In the genomic region with DNA sequence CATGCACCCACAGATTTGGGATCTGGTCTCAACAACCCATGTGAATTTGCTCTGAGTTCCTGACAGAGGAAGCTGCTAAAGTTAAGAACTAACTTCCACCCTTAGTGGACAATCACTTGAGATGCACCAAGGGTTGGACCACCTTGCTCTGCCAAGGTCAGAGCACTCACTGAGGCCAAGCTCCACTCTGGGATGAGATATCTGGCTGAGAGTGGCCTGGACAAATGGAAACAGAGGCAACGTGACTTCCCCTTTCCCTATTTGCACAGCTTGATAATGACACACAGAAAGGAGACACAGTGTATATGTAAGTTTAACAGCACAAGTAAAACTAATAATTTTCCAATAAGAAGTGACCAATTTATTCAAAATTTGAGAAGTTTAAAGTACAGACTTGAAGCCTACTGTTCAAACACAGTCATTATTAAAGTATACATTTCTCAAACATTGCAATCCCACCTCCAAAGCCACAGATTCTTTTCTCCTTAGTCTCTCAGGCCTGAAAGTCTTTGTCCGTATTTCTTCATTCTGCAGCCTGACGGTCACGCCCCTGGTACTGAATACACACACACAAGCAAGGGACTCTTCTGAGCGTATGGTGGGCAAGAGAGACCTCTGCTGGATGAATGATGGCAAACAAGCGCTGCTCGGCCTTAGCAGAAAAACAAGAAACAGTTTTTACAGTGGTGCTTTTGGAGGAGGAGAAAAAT, we compare ENCODE assay signal across 8 cellular contexts. TPM values are rescaled to one million over a fixed set of nuclear protein-coding genes. Genes with fewer than 3 reads are reported as not detected.
A peak's percentile ranks its signal among the peaks of the same experiment; 100 is the strongest.
DNase-seq lines count a peak whose midpoint lies in the region; ATAC-seq and TF ChIP-seq lines count a peak whose summit lies in the region.

No MANE protein-coding gene starts in this region.

- ATAC-seq in HG02623 (IDR thresholded peaks at IDR 0.05; ENCODE audit: unreplicated experiment): peak; percentile 94
- ATAC-seq in GM18520 (IDR thresholded peaks at IDR 0.05; ENCODE audit: unreplicated experiment): no peak

- H3K9me3 ChIP-seq in SK-N-SH (no peaks in the 10 kb centered on the region), prostate gland (no peaks in the 10 kb centered on the region)

- peak; percentile 79 for TF ChIP-seq CTCF in GM12865 (IDR thresholded peaks at IDR 0.05; ENCODE audit: insufficient read depth, low read depth, low read length, missing control alignments)
- peak; percentile 96 for TF ChIP-seq CTCF in SK-N-SH (IDR thresholded peaks at IDR 0.05)
- TF ChIP-seq CTCF in prostate gland (IDR thresholded peaks at IDR 0.05): peak; percentile 63 to 91 (median 84)

- POLR2A ChIA-PET in SK-N-SH (lab: Yijun Ruan, JAX): no interaction called here

- intact Hi-C loops in head of caudate nucleus (cut with DNase I): loop anchor here (2.0 to 10.0 kb wide), 2 partner anchors 228 to 624 kb away; no protein-coding TSS in a partner anchor
- intact Hi-C loops in prostate gland (cut with DNase I): loop anchor here (2.0 to 10.0 kb wide), 4 partner anchors 228 to 898 kb away; a partner anchor contains a TSS

- TF ChIP-seq EP300 in SK-N-SH (IDR thresholded peaks at IDR 0.05; ENCODE audit: borderline replicate concordance in 1 of 2, low read depth in 1 of 2, low read length in 1 of 2): peak in 1 of 2 experiments; percentile 32; a peak in 1 of 4 replicates

- no peak overlapping the region for H3K4me3 ChIP-seq in GM12865 (ENCODE audit: low read depth, low read length)
- no peak overlapping the region; a peak in 1 of 4 replicates for H3K4me3 ChIP-seq in SK-N-SH (ENCODE audit: low read depth in 2 of 2, low read length in 1 of 2)
- no peak overlapping the region for H3K4me3 ChIP-seq in prostate gland

- peak overlapping the region; percentile 81 for H2AFZ ChIP-seq in SK-N-SH (ENCODE audit: low read depth)

- H3K36me3 ChIP-seq in SK-N-SH (replicated peaks in 1 of 2; ENCODE audit: control insufficient read depth in 1 of 2, insufficient read depth in 2 of 2, low read length in 1 of 2) (no peaks in the 10 kb centered on the region), prostate gland (no peaks in the 10 kb centered on the region)

- no peaks in the 10 kb centered on the region for H3K9me2 ChIP-seq in SK-N-SH

- H3K9ac ChIP-seq in SK-N-SH: peak overlapping the region; percentile 50

- peak; percentile 99 for TF ChIP-seq RAD21 in SK-N-SH (IDR thresholded peaks at IDR 0.05; ENCODE audit: low read length)

- 10% methylated on average over 7 of the region's 7 CpGs for WGBS in SK-N-SH (ENCODE audit: low lambda C conversion rate)
- 7% methylated on average over 7 of the region's 7 CpGs for WGBS in prostate gland

- CTCF ChIA-PET in SK-N-SH (lab: Yijun Ruan, JAX): interaction anchor here (0.6 to 9.5 kb wide), 37 partner anchors 10 to 902 kb away, joined by 3 to 119 read pairs (median 4); no protein-coding TSS in a partner anchor

- H3K79me2 ChIP-seq in SK-N-SH (ENCODE audit: insufficient read depth): no peaks in the 10 kb centered on the region

- H3K27me3 ChIP-seq in SK-N-SH (ENCODE audit: insufficient read depth): no peaks in the 10 kb centered on the region
- no peaks in the 10 kb centered on the region for H3K27me3 ChIP-seq in prostate gland (replicated peaks; ENCODE audit: insufficient read depth)

- TF ChIP-seq POLR2A in prostate gland (IDR thresholded peaks at IDR 0.05): no peak

- H3K4me2 ChIP-seq in SK-N-SH: peak overlapping the region; percentile 47

- DNase-seq in GM12865 (ENCODE audit: low read depth) (peak; percentile 86), NCI-H1105 treated with DMSO at 0.1 percent for 48 hours (lab: John Stamatoyannopoulos, UW) (peak; percentile 92), SK-N-SH (peak; percentile 67), head of caudate nucleus (peak; percentile 20 to 87 (median 74)), prostate gland (ENCODE audit: low spot score) (peak; percentile 87)
- peak; percentile 59 for DNase-seq in activated naive CD4-positive, alpha-beta T cell treated with anti-CD3 and anti-CD28 coated beads, Interleukin-2, amount 50 U/mL, for 16 hours

- no peaks in the 10 kb centered on the region for H4K20me1 ChIP-seq in SK-N-SH (ENCODE audit: insufficient read depth)

- peaks cover 3 to 19% of the 10 kb centered on the region in 2 experiments for H3K4me1 ChIP-seq in SK-N-SH (ENCODE audit: control insufficient read depth in 1 of 2, insufficient read depth in 2 of 2, low read depth in 1 of 2, low read length in 1 of 2)
- H3K4me1 ChIP-seq in prostate gland (replicated peaks): no peaks in the 10 kb centered on the region

- H3K27ac ChIP-seq in SK-N-SH (ENCODE audit: low read depth in 2 of 2, low read length in 1 of 2) (peak overlapping the region; percentile 68 to 83), prostate gland (peak overlapping the region in 1 of 2 donors; percentile 6)

- H3F3A ChIP-seq in SK-N-SH (replicated peaks; ENCODE audit: insufficient read depth): peaks cover 34% of the 10 kb centered on the region

TF ChIP-seq in SK-N-SH, 30 proteins besides CTCF, POLR2A, EP300 and RAD21 (continues in another document):
- TF ChIP-seq, protein P1, sequence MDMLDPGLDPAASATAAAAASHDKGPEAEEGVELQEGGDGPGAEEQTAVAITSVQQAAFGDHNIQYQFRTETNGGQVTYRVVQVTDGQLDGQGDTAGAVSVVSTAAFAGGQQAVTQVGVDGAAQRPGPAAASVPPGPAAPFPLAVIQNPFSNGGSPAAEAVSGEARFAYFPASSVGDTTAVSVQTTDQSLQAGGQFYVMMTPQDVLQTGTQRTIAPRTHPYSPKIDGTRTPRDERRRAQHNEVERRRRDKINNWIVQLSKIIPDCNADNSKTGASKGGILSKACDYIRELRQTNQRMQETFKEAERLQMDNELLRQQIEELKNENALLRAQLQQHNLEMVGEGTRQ (IDR thresholded peaks at IDR 0.05; ENCODE audit: borderline replicate concordance, low read depth, low read length): no peak
- no peak; the same call in 1 of the 2 replicates for TF ChIP-seq POLR2AphosphoS5 (IDR thresholded peaks at IDR 0.05; ENCODE audit: low read depth, low read length)
- no peak for TF ChIP-seq NRF1 (IDR thresholded peaks at IDR 0.05; ENCODE audit: low read depth, low read length)
- TF ChIP-seq, protein P2, sequence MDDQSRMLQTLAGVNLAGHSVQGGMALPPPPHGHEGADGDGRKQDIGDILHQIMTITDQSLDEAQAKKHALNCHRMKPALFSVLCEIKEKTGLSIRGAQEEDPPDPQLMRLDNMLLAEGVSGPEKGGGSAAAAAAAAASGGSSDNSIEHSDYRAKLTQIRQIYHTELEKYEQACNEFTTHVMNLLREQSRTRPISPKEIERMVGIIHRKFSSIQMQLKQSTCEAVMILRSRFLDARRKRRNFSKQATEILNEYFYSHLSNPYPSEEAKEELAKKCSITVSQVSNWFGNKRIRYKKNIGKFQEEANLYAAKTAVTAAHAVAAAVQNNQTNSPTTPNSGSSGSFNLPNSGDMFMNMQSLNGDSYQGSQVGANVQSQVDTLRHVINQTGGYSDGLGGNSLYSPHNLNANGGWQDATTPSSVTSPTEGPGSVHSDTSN (IDR thresholded peaks at IDR 0.05): peak; percentile 21; the same call in 1 of the 2 replicates
- TF ChIP-seq RXRA (IDR thresholded peaks at IDR 0.05; ENCODE audit: borderline replicate concordance, low read depth): no peak
- no peak for TF ChIP-seq RFX5 (IDR thresholded peaks at IDR 0.05; ENCODE audit: low read length)
- TF ChIP-seq, protein P3, sequence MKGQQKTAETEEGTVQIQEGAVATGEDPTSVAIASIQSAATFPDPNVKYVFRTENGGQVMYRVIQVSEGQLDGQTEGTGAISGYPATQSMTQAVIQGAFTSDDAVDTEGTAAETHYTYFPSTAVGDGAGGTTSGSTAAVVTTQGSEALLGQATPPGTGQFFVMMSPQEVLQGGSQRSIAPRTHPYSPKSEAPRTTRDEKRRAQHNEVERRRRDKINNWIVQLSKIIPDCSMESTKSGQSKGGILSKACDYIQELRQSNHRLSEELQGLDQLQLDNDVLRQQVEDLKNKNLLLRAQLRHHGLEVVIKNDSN (IDR thresholded peaks at IDR 0.05; ENCODE audit: borderline replicate concordance, low read depth): no peak
- peak; percentile 48; the same call in 1 of the 2 replicates for TF ChIP-seq JUND (IDR thresholded peaks at IDR 0.05)
- peak; percentile 50 for TF ChIP-seq TCF12 (IDR thresholded peaks at IDR 0.05)
- no peak for TF ChIP-seq YY1 (IDR thresholded peaks at IDR 0.05; ENCODE audit: low read depth)
- TF ChIP-seq, protein P4, sequence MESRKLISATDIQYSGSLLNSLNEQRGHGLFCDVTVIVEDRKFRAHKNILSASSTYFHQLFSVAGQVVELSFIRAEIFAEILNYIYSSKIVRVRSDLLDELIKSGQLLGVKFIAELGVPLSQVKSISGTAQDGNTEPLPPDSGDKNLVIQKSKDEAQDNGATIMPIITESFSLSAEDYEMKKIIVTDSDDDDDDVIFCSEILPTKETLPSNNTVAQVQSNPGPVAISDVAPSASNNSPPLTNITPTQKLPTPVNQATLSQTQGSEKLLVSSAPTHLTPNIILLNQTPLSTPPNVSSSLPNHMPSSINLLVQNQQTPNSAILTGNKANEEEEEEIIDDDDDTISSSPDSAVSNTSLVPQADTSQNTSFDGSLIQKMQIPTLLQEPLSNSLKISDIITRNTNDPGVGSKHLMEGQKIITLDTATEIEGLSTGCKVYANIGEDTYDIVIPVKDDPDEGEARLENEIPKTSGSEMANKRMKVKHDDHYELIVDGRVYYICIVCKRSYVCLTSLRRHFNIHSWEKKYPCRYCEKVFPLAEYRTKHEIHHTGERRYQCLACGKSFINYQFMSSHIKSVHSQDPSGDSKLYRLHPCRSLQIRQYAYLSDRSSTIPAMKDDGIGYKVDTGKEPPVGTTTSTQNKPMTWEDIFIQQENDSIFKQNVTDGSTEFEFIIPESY (IDR thresholded peaks at IDR 0.05; ENCODE audit: borderline replicate concordance, low read depth): no peak

RNA-seq across cellular contexts. Expression of a gene that starts 28.6 kb away (rescaled TPM):
- polyA plus RNA-seq in SK-N-SH (2012; rRNA removed): 0.13 and 0.15 TPM in 2 replicates
- 0.12 and 0.14 TPM in 2 replicates for polyA plus RNA-seq in SK-N-SH (2012; cell fraction: cytosol; rRNA removed)
- polyA plus RNA-seq in SK-N-SH (2012; cell fraction: nucleus; rRNA removed): 0.04 and 0.08 TPM in 2 replicates
- 10 to 100 TPM; 57.1 to 98.5 TPM for total RNA-seq in prostate gland
